ENCODE assay signal across 24 cellular contexts in the genomic region with DNA sequence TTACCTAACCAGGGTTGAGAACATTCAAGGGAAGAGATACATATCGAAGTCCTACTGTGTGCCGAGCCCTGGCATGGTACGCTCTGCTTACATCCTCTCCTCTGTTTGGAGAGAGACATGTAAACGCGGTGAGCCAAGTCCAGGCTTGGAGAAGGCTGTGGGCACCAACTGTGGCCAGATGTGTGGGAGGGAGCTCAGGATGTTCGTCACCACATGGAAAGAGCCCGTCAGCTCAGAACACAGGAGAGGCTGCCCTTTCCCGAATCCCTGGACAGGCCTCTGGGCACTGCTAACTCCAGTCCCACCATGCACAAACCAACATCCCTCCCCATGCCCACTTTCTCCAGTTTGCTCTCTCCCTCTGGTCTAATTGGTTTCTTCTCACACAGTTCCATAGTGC.
"Had no signal": no experiment of that assay in that cellular context is flagged by ENCODE, and none has a peak within 500 bp of the region (broad histone marks: within the 10 kb centered on the region; RNA-seq: fewer than 3 reads in every experiment).

No MANE protein-coding gene starts in this region.

- H3K4me1 ChIP-seq: colonic mucosa, right lobe of liver, testis, transverse colon had no signal

- H3K4me3 ChIP-seq: colonic mucosa, heart right ventricle, lung, right lobe of liver, spleen, testis, transverse colon had no signal

- H3K27ac Mint-ChIP-seq: endodermal cell; nephron progenitor cell; stimulated activated memory B cell treated with anti-CD40 and anti-IgM and Interleukin-4, amounts not matched to agents 10 μg/mL and 1 μg/mL and 100 μg/mL, for 72 hours had no signal

- H3K27me3 ChIP-seq: colonic mucosa, heart right ventricle, right lobe of liver, spleen, testis, transverse colon had no signal

- DNase-seq: caudate nucleus; colonic mucosa; effector CD4-positive, alpha-beta T cell; endodermal cell; foreskin melanocyte; heart right ventricle; hypothalamus; left cardiac atrium; left ventricle myocardium superior; mesendoderm; naive thymus-derived CD4-positive, alpha-beta T cell; nephron progenitor cell; right lobe of liver; spleen; stimulated activated CD4-positive, alpha-beta T cell treated with anti-CD3 and anti-CD28 coated beads, Interleukin-15, amount 100 ng/mL, for 24 hours; stimulated activated CD4-positive, alpha-beta T cell treated with anti-CD3 and anti-CD28 coated beads, Interleukin-1b, Interleukin-23, amount 100 ng/mL, for 48 hours; stimulated activated CD4-positive, alpha-beta T cell treated with anti-CD3 and anti-CD28 coated beads, Interleukin-4, amount 100 ng/mL, for 24 hours; stimulated activated naive CD8-positive, alpha-beta T cell treated with anti-CD3 and anti-CD28 coated beads, Interleukin-15, amount 100 ng/mL, for 72 hours; testis; transverse colon had no signal

- H3K27me3 Mint-ChIP-seq: naive thymus-derived CD4-positive, alpha-beta T cell; stimulated activated memory B cell treated with anti-CD40 and anti-IgM and Interleukin-4, amounts not matched to agents 10 μg/mL and 1 μg/mL and 100 μg/mL, for 72 hours; stimulated activated naive CD8-positive, alpha-beta T cell treated with anti-CD3 and anti-CD28 coated beads, Interleukin-15, amount 100 ng/mL, for 72 hours had no signal

- FAIRE-seq: endothelial cell of umbilical vein, keratinocyte had no signal

- H3K9me3 Mint-ChIP-seq: endodermal cell; naive thymus-derived CD4-positive, alpha-beta T cell; nephron progenitor cell; stimulated activated memory B cell treated with anti-CD40 and anti-IgM and Interleukin-4, amounts not matched to agents 10 μg/mL and 1 μg/mL and 100 μg/mL, for 72 hours; stimulated activated naive CD8-positive, alpha-beta T cell treated with anti-CD3 and anti-CD28 coated beads, Interleukin-15, amount 100 ng/mL, for 72 hours had no signal

- H3K4me1 Mint-ChIP-seq: endodermal cell; stimulated activated naive CD8-positive, alpha-beta T cell treated with anti-CD3 and anti-CD28 coated beads, Interleukin-15, amount 100 ng/mL, for 72 hours had no signal

- H3K4me3 Mint-ChIP-seq: endodermal cell; naive thymus-derived CD4-positive, alpha-beta T cell; nephron progenitor cell; stimulated activated memory B cell treated with anti-CD40 and anti-IgM and Interleukin-4, amounts not matched to agents 10 μg/mL and 1 μg/mL and 100 μg/mL, for 72 hours; stimulated activated naive CD8-positive, alpha-beta T cell treated with anti-CD3 and anti-CD28 coated beads, Interleukin-15, amount 100 ng/mL, for 72 hours had no signal

- H3K9me3 ChIP-seq: colonic mucosa, heart right ventricle, right lobe of liver, spleen, testis, transverse colon had no signal

- H3K36me3 ChIP-seq: colonic mucosa had no signal

- H3K27ac ChIP-seq: colonic mucosa, heart right ventricle, right lobe of liver, spleen, testis, transverse colon had no signal
